In genomic region chr12:107759410-107759809, GRCh38 we compare ENCODE assay signal across 8 cellular contexts. TPM values are rescaled to one million over a fixed set of nuclear protein-coding genes. Genes with fewer than 3 reads are reported as not detected.
DNase-seq lines count a peak whose midpoint lies in the region; ATAC-seq and TF ChIP-seq lines count a peak whose summit lies in the region.

No MANE protein-coding gene starts in this region.

- H3K27ac Mint-ChIP-seq in Caco-2 (ENCODE audit: unreplicated experiment) (peak overlapping the region; percentile 84), T-helper 17 cell (peak overlapping the region; percentile 86), endodermal cell (no peak overlapping the region)

- POLR2A ChIA-PET in Caco-2 (lab: Charles Lee): no interaction called here

- BruUV-seq in Caco-2 (replicated peaks; lab: Mats Ljungman, UMichigan): no TSS peak

- H3K36me3 ChIP-seq in Caco-2 (ENCODE audit: control insufficient read depth, insufficient read depth, low read length) (peaks cover 1% of the 10 kb centered on the region; the same call in 1 of the 2 replicates), endodermal cell (ENCODE audit: control insufficient read depth, insufficient read depth, low read length) (peaks cover 43% of the 10 kb centered on the region), osteoblast (ENCODE audit: insufficient read depth, low read length) (peaks cover 46% of the 10 kb centered on the region)

- H3K4me2 ChIP-seq in osteoblast (ENCODE audit: insufficient read depth, low read length): peak overlapping the region; percentile 100

- H3K36me3 Mint-ChIP-seq in Caco-2 (ENCODE audit: insufficient read depth, unreplicated experiment) (peaks cover 26% of the 10 kb centered on the region), T-helper 17 cell (ENCODE audit: low read depth) (no peaks in the 10 kb centered on the region), endodermal cell (ENCODE audit: low read depth) (peaks cover 23% of the 10 kb centered on the region)

- H2AFZ ChIP-seq in osteoblast (ENCODE audit: low read length): peak overlapping the region; percentile 20

- peaks cover 6% of the 10 kb centered on the region for H3K4me1 Mint-ChIP-seq in Caco-2 (ENCODE audit: low read depth, unreplicated experiment)
- H3K4me1 Mint-ChIP-seq in T-helper 17 cell: peaks cover 21% of the 10 kb centered on the region
- H3K4me1 Mint-ChIP-seq in endodermal cell: peaks cover 14% of the 10 kb centered on the region

- TF ChIP-seq CTCF in Caco-2 (IDR thresholded peaks at IDR 0.05; ENCODE audit: insufficient read depth in 1 of 2, low read depth in 1 of 2, low read length in 1 of 2, severe bottlenecking in 1 of 2, unreplicated experiment in 1 of 2) (no peak), endodermal cell (conservative IDR thresholded peaks at IDR 0.05) (no peak), osteoblast (IDR thresholded peaks at IDR 0.05; ENCODE audit: extremely low read depth, low read depth, low read length) (no peak)

- CTCF ChIA-PET in Caco-2 (lab: Charles Lee): no interaction called here

- no peaks in the 10 kb centered on the region for H3K4me1 ChIP-seq in Caco-2
- no peaks in the 10 kb centered on the region for H3K4me1 ChIP-seq in endodermal cell (ENCODE audit: control insufficient read depth, insufficient read depth, low read length)
- H3K4me1 ChIP-seq in osteoblast (ENCODE audit: insufficient read depth, low read length): peaks cover 27% of the 10 kb centered on the region

- H3K9me3 Mint-ChIP-seq in Caco-2 (ENCODE audit: unreplicated experiment) (no peaks in the 10 kb centered on the region), endodermal cell (no peaks in the 10 kb centered on the region)

- peak overlapping the region; percentile 65 for H3K9ac ChIP-seq in endodermal cell (ENCODE audit: extremely low read depth, low read length, poor library complexity, severe bottlenecking)

- peak overlapping the region; percentile 85 for H3K4me3 ChIP-seq in Caco-2 (ENCODE audit: low read depth, low read length)
- peak overlapping the region; percentile 86 for H3K4me3 ChIP-seq in endodermal cell (ENCODE audit: low read length)
- peak overlapping the region; percentile 89 for H3K4me3 ChIP-seq in osteoblast (ENCODE audit: insufficient read depth, low read length)

- no peak overlapping the region for H3K27ac ChIP-seq in endodermal cell (ENCODE audit: low read depth, low read length)
- peak overlapping the region; percentile 93 for H3K27ac ChIP-seq in osteoblast (ENCODE audit: low read depth, low read length)

- intact Hi-C loops in Caco-2 (cut with micrococcal nuclease; ENCODE audit: unreplicated experiment) (no loop called here), posterior cingulate gyrus (cut with DNase I) (no loop called here)

- H3K4me3 Mint-ChIP-seq in Caco-2 (ENCODE audit: unreplicated experiment): peak overlapping the region; percentile 83
- H3K4me3 Mint-ChIP-seq in T-helper 17 cell: peak overlapping the region; percentile 92
- peak overlapping the region; percentile 80 for H3K4me3 Mint-ChIP-seq in endodermal cell

- WGBS in endodermal cell (ENCODE audit: insufficient coverage in 1 of 2, insufficient read length in 1 of 2), 2 experiments: 56 to 62% methylated on average over 1 to 3 of the region's 3 CpGs

- no peaks in the 10 kb centered on the region for H3K9me3 ChIP-seq in Caco-2
- H3K9me3 ChIP-seq in T-helper 17 cell (ENCODE audit: control insufficient read depth, low read length, poor library complexity, severe bottlenecking): no peaks in the 10 kb centered on the region
- no peaks in the 10 kb centered on the region for H3K9me3 ChIP-seq in endodermal cell (ENCODE audit: control insufficient read depth, low read length)
- no peaks in the 10 kb centered on the region for H3K9me3 ChIP-seq in osteoblast (ENCODE audit: low read depth, low read length)

- DNase-seq in Caco-2 (peak; percentile 41 to 45), HuH-7 (ENCODE audit: low spot score) (peak; percentile 56), T-helper 17 cell (no peak), endodermal cell (no peak), osteoblast (ENCODE audit: insufficient read length, low spot score, missing footprints) (peak; percentile 97), posterior cingulate gyrus (no peak), SHP77 treated with DMSO at 0.1 percent for 48 hours (lab: John Stamatoyannopoulos, UW) (no peak)

- H3K79me2 ChIP-seq in osteoblast (ENCODE audit: insufficient read depth, low read length): peaks cover 58% of the 10 kb centered on the region

- H4K20me1 ChIP-seq in osteoblast (ENCODE audit: insufficient read depth, low read length): peaks cover 4% of the 10 kb centered on the region

- ATAC-seq in T-helper 17 cell (no peak), GM19328 (IDR thresholded peaks at IDR 0.05; ENCODE audit: unreplicated experiment) (no peak)

- H3K27me3 Mint-ChIP-seq in Caco-2 (ENCODE audit: insufficient read depth, unreplicated experiment) (no peaks in the 10 kb centered on the region), T-helper 17 cell (no peaks in the 10 kb centered on the region), endodermal cell (ENCODE audit: insufficient read depth) (peaks cover 7% of the 10 kb centered on the region)

- H3K27me3 ChIP-seq in Caco-2 (replicated peaks; ENCODE audit: control insufficient read depth, insufficient read depth, low read length) (no peaks in the 10 kb centered on the region), endodermal cell (ENCODE audit: control insufficient read depth, insufficient read depth, low read length, poor library complexity, severe bottlenecking) (peaks cover 20% of the 10 kb centered on the region), osteoblast (ENCODE audit: insufficient read depth, low read length) (no peaks in the 10 kb centered on the region)

RNA-seq across cellular contexts. Expression of gene PRDM4, which starts 1.5 kb away (rescaled TPM):
- total RNA-seq in Caco-2 (2022) (19.1 and 19.4 TPM in 2 replicates), T-helper 17 cell (10 to 100 TPM; 39.7 to 42.1 TPM), endodermal cell (10 to 100 TPM; 20.0 to 24.5 TPM), osteoblast (36.8 and 39.1 TPM in 2 replicates)
- 23.8 TPM for polyA plus RNA-seq in endodermal cell (2013, experiment 1 of 2)
- 20.7 TPM for polyA plus RNA-seq in endodermal cell (2013, experiment 2 of 2)

RNA-seq across cellular contexts. Expression of gene ASCL4, which starts 15.1 kb away (rescaled TPM):
- total RNA-seq in Caco-2 (2022) (not detected in 2 replicates), T-helper 17 cell (not detected), endodermal cell (not detected), osteoblast (not detected in 2 replicates)
- not detected for polyA plus RNA-seq in endodermal cell (2013, experiment 1 of 2)
- not detected for polyA plus RNA-seq in endodermal cell (2013, experiment 2 of 2)

Comparison
In these comparisons a context has a peak if more than half of its experiments do, and no peak if none do; other contexts are left out.
1. DNase-seq: peak in Caco-2 (2 of 2), HuH-7 (single experiment) and osteoblast (single experiment); none in T-helper 17 cell (0 of 3), endodermal cell (single experiment), posterior cingulate gyrus (0 of 10) and SHP77 treated with DMSO at 0.1 percent for 48 hours (single experiment).
2. Peak in every context shown above with its lines, with median percentiles within 50 percentile points of each other: H3K4me3 ChIP-seq and H3K4me3 Mint-ChIP-seq.